ENCODE assay signal across 16 cellular contexts in the genomic region with DNA sequence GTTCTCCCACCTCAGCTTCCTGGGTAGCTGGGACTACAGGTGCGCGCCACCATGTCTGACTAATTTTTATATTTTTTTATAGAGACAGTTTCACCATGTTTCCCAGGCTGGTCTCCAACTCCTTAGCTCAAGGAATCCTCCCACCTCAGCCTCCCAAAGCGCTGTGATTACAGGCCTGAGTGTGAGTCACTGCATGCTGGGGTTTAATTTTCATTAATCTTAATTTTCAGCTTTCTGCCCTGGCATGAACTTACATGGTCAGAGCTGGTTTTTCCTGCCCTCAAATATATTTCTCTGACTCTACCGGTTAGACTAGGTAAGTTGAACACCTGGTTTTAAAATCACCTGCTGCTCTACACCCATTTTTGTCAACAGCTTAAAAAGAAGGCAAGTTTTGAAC. TPM values are rescaled to one million over a fixed set of nuclear protein-coding genes. Genes with fewer than 3 reads are reported as not detected.
A peak's percentile ranks its signal among the peaks of the same experiment; 100 is the strongest.
DNase-seq lines count a peak whose midpoint lies in the region; ATAC-seq and TF ChIP-seq lines count a peak whose summit lies in the region.
"Had no signal": no experiment of that assay in that cellular context is flagged by ENCODE, and none has a peak within 500 bp of the region (broad histone marks: within the 10 kb centered on the region; RNA-seq: fewer than 3 reads in every experiment).

No MANE protein-coding gene starts in this region.

- DNase-seq in mammary epithelial cell = peak; percentile 33
- no peak for DNase-seq in MCF 10A (ENCODE audit: unreplicated experiment)
- no peak for DNase-seq in activated CD4-positive, alpha-beta memory T cell treated with anti-CD3 and anti-CD28 coated beads for 36 hours
- no peak for DNase-seq in glutamatergic neuron
- DNase-seq in WERI-Rb-1 = no peak
- no peak for DNase-seq in foreskin melanocyte
- DNase-seq: activated effector memory CD4-positive, alpha-beta T cell treated with Interleukin-2 at 50 U/mL for 16 hours; AML-193; cerebellar nuclear complex; GDM1; NCI-H345; spleen had no signal

- intact Hi-C loops in mammary epithelial cell (cut with micrococcal nuclease) = loop anchor here (10.0 kb wide), 1 partner anchor 481 kb away; no protein-coding TSS in a partner anchor
- intact Hi-C loops in MCF 10A (cut with micrococcal nuclease) = no loop called here
- intact Hi-C loops in activated CD4-positive, alpha-beta memory T cell treated with anti-CD3 and anti-CD28 coated beads for 36 hours (cut with micrococcal nuclease) = no loop called here

- ATAC-seq in HG03139 (IDR thresholded peaks at IDR 0.05; ENCODE audit: unreplicated experiment) = no peak
- ATAC-seq in HG02642 (IDR thresholded peaks at IDR 0.05; ENCODE audit: poor library complexity, unreplicated experiment) = no peak
- ATAC-seq: Panc1 had no signal

- H3K27ac Mint-ChIP-seq in MCF 10A (ENCODE audit: low read depth, unreplicated experiment) = no peak overlapping the region
- peak overlapping the region; percentile 60 for H3K27ac Mint-ChIP-seq in activated CD4-positive, alpha-beta memory T cell treated with anti-CD3 and anti-CD28 coated beads for 36 hours
- H3K27ac Mint-ChIP-seq in glutamatergic neuron (ENCODE audit: unreplicated experiment) = no peak overlapping the region

- H3K4me3 Mint-ChIP-seq in MCF 10A (ENCODE audit: unreplicated experiment) = no peak overlapping the region
- H3K4me3 Mint-ChIP-seq in activated CD4-positive, alpha-beta memory T cell treated with anti-CD3 and anti-CD28 coated beads for 36 hours = no peak overlapping the region
- peak overlapping the region; percentile 60 for H3K4me3 Mint-ChIP-seq in glutamatergic neuron (ENCODE audit: unreplicated experiment)

- no peak overlapping the region for H3K27ac ChIP-seq in mammary epithelial cell (ENCODE audit: insufficient read depth, low read depth, low read length)
- H3K27ac ChIP-seq in WERI-Rb-1 = no peak overlapping the region
- H3K27ac ChIP-seq: spleen, vagina had no signal

- H3K36me3 Mint-ChIP-seq in MCF 10A (ENCODE audit: insufficient read depth, unreplicated experiment) (peaks cover 54% of the 10 kb centered on the region), glutamatergic neuron (ENCODE audit: unreplicated experiment) (no peaks in the 10 kb centered on the region)
- peaks cover 52% of the 10 kb centered on the region for H3K36me3 Mint-ChIP-seq in activated CD4-positive, alpha-beta memory T cell treated with anti-CD3 and anti-CD28 coated beads for 36 hours

- H3K27me3 ChIP-seq in mammary epithelial cell (ENCODE audit: insufficient read depth, low read length) (no peaks in the 10 kb centered on the region), WERI-Rb-1 (ENCODE audit: insufficient read depth, low read depth, severe bottlenecking) (no peaks in the 10 kb centered on the region)
- H3K27me3 ChIP-seq: spleen, vagina had no signal

- BruUV-seq in mammary epithelial cell (replicated peaks; lab: Mats Ljungman, UMichigan) (no TSS peak), MCF 10A (replicated peaks; lab: Mats Ljungman, UMichigan) (no TSS peak)

- no peaks in the 10 kb centered on the region for H3K9me3 ChIP-seq in mammary epithelial cell (replicated peaks; ENCODE audit: insufficient read depth, low read length)
- no peaks in the 10 kb centered on the region for H3K9me3 ChIP-seq in WERI-Rb-1 (ENCODE audit: severe bottlenecking)
- H3K9me3 ChIP-seq: spleen, vagina had no signal

- TF ChIP-seq CTCF in mammary epithelial cell (conservative IDR thresholded peaks at IDR 0.05 in 1 of 2, IDR thresholded peaks at IDR 0.05 in 1 of 2; ENCODE audit: extremely low read depth in 1 of 2, insufficient read depth in 1 of 2, low read depth in 1 of 2, low read length in 2 of 2) (no peak), MCF 10A (IDR thresholded peaks at IDR 0.05; ENCODE audit: unreplicated experiment) (no peak), glutamatergic neuron (IDR thresholded peaks at IDR 0.05; ENCODE audit: partially characterized antibody, unreplicated experiment) (no peak), WERI-Rb-1 (IDR thresholded peaks at IDR 0.05; ENCODE audit: low read depth, low read length) (no peak)

- H3K4me2 ChIP-seq in mammary epithelial cell (ENCODE audit: insufficient read depth, low read depth, low read length) = peak overlapping the region; percentile 87

- 77% methylated on average over 4 of the region's 4 CpGs for WGBS in mammary epithelial cell (ENCODE audit: low coverage, missing lambda C conversion rate)

- dilution Hi-C loops in mammary epithelial cell (cut with HindIII; ENCODE audit: low sequenced_read_pairs) = loop anchor here (25.0 kb wide), 1 partner anchor 103 kb away; the partner anchor contains the start of gene BAZ2B

- in situ Hi-C loops in mammary epithelial cell (cut with MboI; ENCODE audit: low sequenced_read_pairs in 2 of 2) = loop anchor here in 1 of 2 donors (10.0 kb wide), 1 partner anchor 161 kb away; no protein-coding TSS in a partner anchor

- peaks cover 22% of the 10 kb centered on the region for H3K4me1 Mint-ChIP-seq in MCF 10A (ENCODE audit: insufficient read depth, unreplicated experiment)
- H3K4me1 Mint-ChIP-seq in activated CD4-positive, alpha-beta memory T cell treated with anti-CD3 and anti-CD28 coated beads for 36 hours (ENCODE audit: low read depth) = peaks cover 63% of the 10 kb centered on the region
- H3K4me1 Mint-ChIP-seq in glutamatergic neuron (ENCODE audit: low read depth, unreplicated experiment) = peaks cover 17% of the 10 kb centered on the region

- peaks cover 82% of the 10 kb centered on the region for H3K79me2 ChIP-seq in mammary epithelial cell (ENCODE audit: insufficient read depth, low read length)

- peaks cover 24% of the 10 kb centered on the region for H3K4me1 ChIP-seq in mammary epithelial cell (ENCODE audit: insufficient read depth, low read length)

- H4K20me1 ChIP-seq in mammary epithelial cell (ENCODE audit: insufficient read depth, low read length) = peaks cover 36% of the 10 kb centered on the region

- H3K9ac ChIP-seq in mammary epithelial cell (ENCODE audit: insufficient read depth, low read length) = no peak overlapping the region

- H3K27me3 Mint-ChIP-seq in MCF 10A (ENCODE audit: insufficient read depth, unreplicated experiment) (no peaks in the 10 kb centered on the region), glutamatergic neuron (ENCODE audit: unreplicated experiment) (peaks cover 8% of the 10 kb centered on the region)
- H3K27me3 Mint-ChIP-seq in activated CD4-positive, alpha-beta memory T cell treated with anti-CD3 and anti-CD28 coated beads for 36 hours = no peaks in the 10 kb centered on the region

- H2AFZ ChIP-seq in mammary epithelial cell (ENCODE audit: low read depth, low read length) = no peak overlapping the region

- POLR2A ChIA-PET in MCF 10A (lab: Yijun Ruan, JAX) = interaction anchor here (0.7 to 8.7 kb wide), 8 partner anchors 15 to 509 kb away, joined by 3 to 262 read pairs (median 8); partner anchors contain the start of gene BAZ2B
- POLR2A ChIA-PET in activated CD4-positive, alpha-beta memory T cell treated with anti-CD3 and anti-CD28 coated beads for 36 hours (lab: Charles Lee) = interaction anchor here (0.9 kb wide), 1 partner anchor 16 kb away, joined by 6 read pairs; no protein-coding TSS in a partner anchor

- H3K36me3 ChIP-seq in mammary epithelial cell (ENCODE audit: insufficient read depth, low read length) = peaks cover 19% of the 10 kb centered on the region
- peaks cover 71% of the 10 kb centered on the region for H3K36me3 ChIP-seq in WERI-Rb-1

- CTCF ChIA-PET in mammary epithelial cell (lab: Charles Lee; ENCODE audit: low non-redundant PET) (no interaction called here), MCF 10A (lab: Yijun Ruan, JAX) (interaction anchor here (0.9 to 1.5 kb wide), 5 partner anchors 10 to 255 kb away, joined by 3 to 4 read pairs (median 3); no protein-coding TSS in a partner anchor)
- CTCF ChIA-PET in activated CD4-positive, alpha-beta memory T cell treated with anti-CD3 and anti-CD28 coated beads for 36 hours (lab: Charles Lee) = interaction anchor here (1.4 kb wide), 1 partner anchor 40 kb away, joined by 3 read pairs; no protein-coding TSS in a partner anchor

- H3K4me3 ChIP-seq in mammary epithelial cell (replicated peaks in 1 of 3; ENCODE audit: insufficient read depth in 1 of 3, low read depth in 2 of 3, low read length in 3 of 3) = no peak overlapping the region
- no peak overlapping the region for H3K4me3 ChIP-seq in WERI-Rb-1 (ENCODE audit: low read depth, low read length)

- H3K9me3 Mint-ChIP-seq in MCF 10A (ENCODE audit: unreplicated experiment) (no peaks in the 10 kb centered on the region), glutamatergic neuron (ENCODE audit: unreplicated experiment) (peaks cover 6% of the 10 kb centered on the region)
- H3K9me3 Mint-ChIP-seq in activated CD4-positive, alpha-beta memory T cell treated with anti-CD3 and anti-CD28 coated beads for 36 hours = no peaks in the 10 kb centered on the region

RNA-seq across cellular contexts. Expression of gene MARCHF7, which starts 3.1 kb away (rescaled TPM):
- total RNA-seq in mammary epithelial cell (100 to 1,000 TPM in 1 of 2 donors, 10 to 100 TPM in 1; 84.3 to 121 TPM), MCF 10A (2022) (76.0 and 78.4 TPM in 2 replicates), glutamatergic neuron (ENCODE audit: unreplicated experiment) (88.8 TPM)
- polyA plus RNA-seq in mammary epithelial cell = 25.5 TPM
- 43.9 TPM for polyA minus RNA-seq in mammary epithelial cell
- total RNA-seq in activated CD4-positive, alpha-beta memory T cell treated with anti-CD3 and anti-CD28 coated beads for 36 hours = 10 to 100 TPM; 84.0 to 86.7 TPM
